20 cellular contexts compared by ENCODE assay signal in genomic region chr20:23455641-23456040, GRCh38. TPM values are rescaled to one million over a fixed set of nuclear protein-coding genes. Genes with fewer than 3 reads are reported as not detected.
A peak's percentile ranks its signal among the peaks of the same experiment; 100 is the strongest.
DNase-seq lines count a peak whose midpoint lies in the region; ATAC-seq, FAIRE-seq and TF ChIP-seq lines count a peak whose summit lies in the region.
"Had no signal": no experiment of that assay in that cellular context is flagged by ENCODE, and none has a peak within 500 bp of the region (broad histone marks: within the 10 kb centered on the region; RNA-seq: fewer than 3 reads in every experiment).

No MANE protein-coding gene starts in this region.

- peak overlapping the region; percentile 58 for H3K27ac Mint-ChIP-seq in activated CD8-positive, alpha-beta memory T cell treated with anti-CD3 and anti-CD28 coated beads, Interleukin-2, amount 10 ng/mL, durations not matched to agents 7 days and 5 days
- peak overlapping the region in 4 of 6 donors; percentile 96 to 99 (median 98) for H3K27ac Mint-ChIP-seq in immature natural killer cell

- H3K4me3 Mint-ChIP-seq in activated CD8-positive, alpha-beta memory T cell treated with anti-CD3 and anti-CD28 coated beads, Interleukin-2, amount 10 ng/mL, durations not matched to agents 7 days and 5 days: no peak overlapping the region
- peak overlapping the region; percentile 66 to 89 (median 82) for H3K4me3 Mint-ChIP-seq in immature natural killer cell

- no peaks in the 10 kb centered on the region for H3K9me3 ChIP-seq in KOPT-K1 (ENCODE audit: insufficient read depth, low read length, poor library complexity, severe bottlenecking)

- no peak for FAIRE-seq in frontal cortex (lab: Jason Lieb, UNC)
- FAIRE-seq: A549 had no signal

- CTCF ChIA-PET in activated CD8-positive, alpha-beta memory T cell treated with anti-CD3 and anti-CD28 coated beads, Interleukin-2, amount 10 ng/mL, durations not matched to agents 7 days and 5 days (lab: Charles Lee): interaction anchor here (1.3 kb wide), 1 partner anchor 8 kb away, joined by 5 read pairs; no protein-coding TSS in a partner anchor

- H3K9me3 Mint-ChIP-seq in activated CD8-positive, alpha-beta memory T cell treated with anti-CD3 and anti-CD28 coated beads, Interleukin-2, amount 10 ng/mL, durations not matched to agents 7 days and 5 days (ENCODE audit: low read depth): no peaks in the 10 kb centered on the region
- no peaks in the 10 kb centered on the region for H3K9me3 Mint-ChIP-seq in immature natural killer cell

- H3K27ac ChIP-seq in KOPT-K1 (ENCODE audit: low read depth, low read length, poor library complexity, severe bottlenecking): peak overlapping the region; percentile 28
- no peak overlapping the region for H3K27ac ChIP-seq in coronary artery
- H3K27ac ChIP-seq: A549, HL-60 had no signal

- H3K36me3 ChIP-seq in KOPT-K1 (ENCODE audit: insufficient read depth, low read length): no peaks in the 10 kb centered on the region

- H3K4me3 ChIP-seq in coronary artery: no peak overlapping the region
- H3K4me3 ChIP-seq: A549 had no signal

- TF ChIP-seq CTCF in coronary artery (IDR thresholded peaks at IDR 0.05): no peak

- no peaks in the 10 kb centered on the region for H3K36me3 Mint-ChIP-seq in activated CD8-positive, alpha-beta memory T cell treated with anti-CD3 and anti-CD28 coated beads, Interleukin-2, amount 10 ng/mL, durations not matched to agents 7 days and 5 days
- no peaks in the 10 kb centered on the region for H3K36me3 Mint-ChIP-seq in immature natural killer cell

- ATAC-seq in activated CD8-positive, alpha-beta memory T cell treated with anti-CD3 and anti-CD28 coated beads, Interleukin-2, amount 10 ng/mL, durations not matched to agents 7 days and 5 days: no peak
- ATAC-seq: A549 had no signal

- peaks cover 5% of the 10 kb centered on the region for H3K27me3 Mint-ChIP-seq in activated CD8-positive, alpha-beta memory T cell treated with anti-CD3 and anti-CD28 coated beads, Interleukin-2, amount 10 ng/mL, durations not matched to agents 7 days and 5 days
- H3K27me3 Mint-ChIP-seq in immature natural killer cell (ENCODE audit: low read depth in 3 of 3): peaks cover 0 to 4% (median 2%) of the 10 kb centered on the region in 3 donors

- peaks cover 22% of the 10 kb centered on the region for H3K4me1 Mint-ChIP-seq in activated CD8-positive, alpha-beta memory T cell treated with anti-CD3 and anti-CD28 coated beads, Interleukin-2, amount 10 ng/mL, durations not matched to agents 7 days and 5 days
- peaks cover under 1 to 49% of the 10 kb centered on the region in 2 donors for H3K4me1 Mint-ChIP-seq in immature natural killer cell

- DNase-seq in activated CD8-positive, alpha-beta memory T cell treated with anti-CD3 and anti-CD28 coated beads, Interleukin-2, amount 10 ng/mL, durations not matched to agents 7 days and 5 days: no peak
- no peak for DNase-seq in activated CD8-positive, alpha-beta memory T cell treated with anti-CD3 and anti-CD28 coated beads for 24 hours
- peak; percentile 39 to 50 (median 48) for DNase-seq in immature natural killer cell
- DNase-seq in coronary artery (ENCODE audit: low spot score): no peak
- no peak for DNase-seq in frontal cortex (ENCODE audit: low spot score in 2 of 2)
- no peak for DNase-seq in epidermal melanocyte (ENCODE audit: insufficient read length, low spot score)
- DNase-seq: DMS79 treated with DMSO at 0.1 percent for 48 hours, Kasumi-1, MM.1S, NCI-H1092, NCI-H1436 treated with DMSO at 0.1 percent for 48 hours, NCI-H2029, NCI-H526 had no signal

RNA-seq across cellular contexts. Expression of gene CST11, which starts 3.0 kb away (rescaled TPM):
- not detected for total RNA-seq in activated CD8-positive, alpha-beta memory T cell treated with anti-CD3 and anti-CD28 coated beads, Interleukin-2, amount 10 ng/mL, durations not matched to agents 7 days and 5 days
- polyA plus RNA-seq in immature natural killer cell: not detected
- not detected for total RNA-seq in frontal cortex
- total RNA-seq: G401, H4, HT1080 had no signal
- polyA plus RNA-seq: A549, BJ had no signal

RNA-seq across cellular contexts. Expression of gene CSTL1, which starts 16.2 kb away (rescaled TPM):
- not detected for total RNA-seq in activated CD8-positive, alpha-beta memory T cell treated with anti-CD3 and anti-CD28 coated beads, Interleukin-2, amount 10 ng/mL, durations not matched to agents 7 days and 5 days
- polyA plus RNA-seq in immature natural killer cell: not detected
- total RNA-seq in frontal cortex: not detected
- total RNA-seq: G401, H4, HT1080 had no signal
- polyA plus RNA-seq: A549, BJ had no signal

RNA-seq across cellular contexts. Expression of gene NAPB, which starts 34.4 kb away (rescaled TPM):
- 10 to 100 TPM; 17.5 to 23.1 TPM for total RNA-seq in activated CD8-positive, alpha-beta memory T cell treated with anti-CD3 and anti-CD28 coated beads, Interleukin-2, amount 10 ng/mL, durations not matched to agents 7 days and 5 days
- polyA plus RNA-seq in immature natural killer cell: 10 to 100 TPM in 1 of 3 donors, 1 to 10 TPM in 2; 6.1 to 11.2 (median 7.0) TPM
- total RNA-seq in frontal cortex: 97.8 TPM

RNA-seq across cellular contexts. Expression of gene CST8, which starts 35.3 kb away (rescaled TPM):
- total RNA-seq in activated CD8-positive, alpha-beta memory T cell treated with anti-CD3 and anti-CD28 coated beads, Interleukin-2, amount 10 ng/mL, durations not matched to agents 7 days and 5 days: not detected
- polyA plus RNA-seq in immature natural killer cell: not detected
- not detected for total RNA-seq in frontal cortex
- total RNA-seq: G401, H4, HT1080 had no signal
- polyA plus RNA-seq: A549, BJ had no signal

Comparison
In these comparisons a context has a peak if more than half of its experiments do, and no peak if none do; other contexts are left out.
1. DNase-seq: peak in immature natural killer cell (3 of 3); none in activated CD8-positive, alpha-beta memory T cell treated with anti-CD3 and anti-CD28 coated beads, Interleukin-2, amount 10 ng/mL, durations not matched to agents 7 days and 5 days (single experiment), activated CD8-positive, alpha-beta memory T cell treated with anti-CD3 and anti-CD28 coated beads for 24 hours (single experiment), coronary artery (single experiment), frontal cortex (0 of 2) and epidermal melanocyte (single experiment).